ENCODE assay signal across 11 cellular contexts in the genomic region with DNA sequence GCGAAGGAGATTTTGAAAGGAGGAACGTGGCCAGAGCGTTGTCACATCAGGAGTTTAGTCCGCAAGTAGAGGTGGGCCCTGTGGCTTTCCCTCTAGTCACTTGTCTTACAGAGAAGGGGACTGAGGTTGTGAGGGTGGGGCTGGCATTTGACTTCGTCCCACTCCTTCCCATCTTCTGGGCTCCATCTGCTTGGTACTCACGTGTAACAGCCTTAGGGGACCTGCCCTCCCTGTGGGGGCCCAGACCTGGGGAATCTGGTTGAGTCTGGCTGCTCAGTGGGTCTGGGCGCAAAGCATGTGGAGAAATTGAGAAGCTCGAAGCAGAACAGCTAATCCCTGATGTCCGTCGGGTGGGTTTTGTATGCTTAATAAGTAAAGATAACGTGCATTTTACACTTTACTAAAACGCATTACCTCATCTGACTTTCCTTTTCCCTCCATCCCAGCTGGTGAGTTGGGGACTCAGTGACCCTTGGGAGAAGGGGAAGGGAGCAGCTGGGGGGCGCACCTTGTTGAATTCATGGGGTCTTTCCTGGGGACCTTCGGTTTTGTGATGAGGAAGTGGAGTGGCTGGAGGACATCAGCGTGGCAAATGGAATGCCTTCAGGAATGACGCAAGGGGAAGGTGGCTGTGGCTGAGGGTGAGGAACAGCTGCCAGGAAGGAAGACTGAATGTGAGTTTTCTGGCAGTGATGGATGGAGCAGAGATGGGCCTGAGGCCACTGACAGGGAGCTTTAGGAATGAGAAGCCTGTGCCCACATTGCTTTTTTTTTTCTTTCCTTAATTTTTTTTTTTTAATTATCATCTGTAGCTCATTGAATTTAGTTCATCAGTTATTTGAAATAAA. TPM values are rescaled to one million over a fixed set of nuclear protein-coding genes. Genes with fewer than 3 reads are reported as not detected.
DNase-seq lines count a peak whose midpoint lies in the region; ATAC-seq, FAIRE-seq and TF ChIP-seq lines count a peak whose summit lies in the region.
"Had no signal": no experiment of that assay in that cellular context is flagged by ENCODE, and none has a peak within 500 bp of the region (broad histone marks: within the 10 kb centered on the region; RNA-seq: fewer than 3 reads in every experiment).

No MANE protein-coding gene starts in this region.

- H3K4me2 ChIP-seq in astrocyte (ENCODE audit: low read length), result peak overlapping the region; percentile 68

- DNase-seq in GM04504 (ENCODE audit: low read depth), result peak; percentile 78
- peak; percentile 78 for DNase-seq in astrocyte (ENCODE audit: low read depth)
- peak; percentile 58 for DNase-seq in left cardiac atrium
- no peak for DNase-seq in stimulated activated CD4-positive, alpha-beta T cell treated with anti-CD3 and anti-CD28 coated beads, Interleukin-15, amount 100 ng/mL, for 24 hours
- no peak for DNase-seq in GM13976 (ENCODE audit: low spot score)
- DNase-seq: activated CD8-positive, alpha-beta memory T cell treated with anti-CD3 and anti-CD28 coated beads, Interleukin-2, amount 50 U/mL, for 4 hours; NCI-H446 treated with DMSO at 0.1 percent for 48 hours had no signal

- H3K36me3 Mint-ChIP-seq in astrocyte (ENCODE audit: low read depth, unreplicated experiment), result peaks cover 8% of the 10 kb centered on the region

- FAIRE-seq in astrocyte (lab: Jason Lieb, UNC), result no peak
- FAIRE-seq: GM12892 had no signal

- H3K27me3 ChIP-seq in astrocyte (ENCODE audit: insufficient read depth, low read length) (no peaks in the 10 kb centered on the region), skeletal muscle tissue (ENCODE audit: control insufficient read depth in 3 of 3, insufficient read depth in 3 of 3, low read length in 3 of 3) (no peaks in the 10 kb centered on the region)

- H3K9ac ChIP-seq in astrocyte (ENCODE audit: low read length) (peak overlapping the region; percentile 44), skeletal muscle tissue (ENCODE audit: low read depth in 1 of 3, low read length in 3 of 3) (no peak overlapping the region)

- no peak overlapping the region for H2AFZ ChIP-seq in astrocyte (ENCODE audit: low read depth, low read length)

- peaks cover 54% of the 10 kb centered on the region for H3K4me1 Mint-ChIP-seq in astrocyte (ENCODE audit: low read depth, unreplicated experiment)

- H3K79me2 ChIP-seq in astrocyte (ENCODE audit: insufficient read depth, low read length), result peaks cover 92% of the 10 kb centered on the region

- peak overlapping the region; percentile 82 for H3K27ac Mint-ChIP-seq in astrocyte (ENCODE audit: unreplicated experiment)

- H3K27ac ChIP-seq in astrocyte (ENCODE audit: low read depth, low read length) (peak overlapping the region; percentile 61), skeletal muscle tissue (ENCODE audit: low read depth, low read length) (peak overlapping the region; percentile 10)

- peaks cover 54% of the 10 kb centered on the region for H3K4me1 ChIP-seq in astrocyte (ENCODE audit: insufficient read depth, low read length)
- peaks cover 38 to 44% (median 42%) of the 10 kb centered on the region in 3 donors for H3K4me1 ChIP-seq in skeletal muscle tissue (ENCODE audit: control insufficient read depth in 3 of 3, insufficient read depth in 3 of 3, low read length in 3 of 3)

- in situ Hi-C loops in GM13976 (cut with MboI; ENCODE audit: low sequenced_read_pairs, unreplicated experiment), result no loop called here

- H3K9me3 ChIP-seq in astrocyte (ENCODE audit: insufficient read depth, low read depth, low read length) (no peaks in the 10 kb centered on the region), skeletal muscle tissue (ENCODE audit: control insufficient read depth in 3 of 3, low read length in 3 of 3) (no peaks in the 10 kb centered on the region)

- no peaks in the 10 kb centered on the region for H3K27me3 Mint-ChIP-seq in astrocyte (ENCODE audit: low read depth, unreplicated experiment)

- TF ChIP-seq CTCF in astrocyte (IDR thresholded peaks at IDR 0.05; ENCODE audit: insufficient read depth, low read depth, low read length) (no peak), GM13976 (IDR thresholded peaks at IDR 0.05; ENCODE audit: borderline replicate concordance, control extremely low read depth, extremely low read depth, insufficient read depth, missing control alignments) (no peak)

- H3K36me3 ChIP-seq in astrocyte (ENCODE audit: insufficient read depth, low read length) (no peaks in the 10 kb centered on the region), skeletal muscle tissue (ENCODE audit: control insufficient read depth in 3 of 3, insufficient read depth in 3 of 3, low read length in 3 of 3) (no peaks in the 10 kb centered on the region)

- intact Hi-C loops in left cardiac atrium (cut with DNase I), result no loop called here

- ATAC-seq in left cardiac atrium (peak; percentile 76), GM21528 (IDR thresholded peaks at IDR 0.05; ENCODE audit: low FRiP score, unreplicated experiment) (no peak), HG03196 (IDR thresholded peaks at IDR 0.05; ENCODE audit: unreplicated experiment) (no peak)

- H3K4me3 ChIP-seq in astrocyte (ENCODE audit: insufficient read depth, low read depth, low read length) (no peak overlapping the region), skeletal muscle tissue (ENCODE audit: low read length in 3 of 3) (no peak overlapping the region)

- no peak overlapping the region for H3K4me3 Mint-ChIP-seq in astrocyte (ENCODE audit: unreplicated experiment)

- peaks cover 2% of the 10 kb centered on the region for H3K9me3 Mint-ChIP-seq in astrocyte (ENCODE audit: unreplicated experiment)

- H4K20me1 ChIP-seq in astrocyte (ENCODE audit: insufficient read depth, low read length), result peaks cover 29% of the 10 kb centered on the region

RNA-seq across cellular contexts. Expression of a gene that starts 44.8 kb away (rescaled TPM):
- 47.2 and 62.6 TPM in 2 replicates for total RNA-seq in astrocyte
- total RNA-seq in left cardiac atrium, result 10 to 100 TPM; 13.4 to 18.2 TPM
- 17.7 TPM for total RNA-seq in skeletal muscle tissue

Comparison
In these comparisons a context has a peak if more than half of its experiments do, and no peak if none do; other contexts are left out.
1. DNase-seq: peak in GM04504 (single experiment), astrocyte (single experiment) and left cardiac atrium (single experiment); none in stimulated activated CD4-positive, alpha-beta T cell treated with anti-CD3 and anti-CD28 coated beads, Interleukin-15, amount 100 ng/mL, for 24 hours (single experiment) and GM13976 (single experiment).
2. ATAC-seq: peak in left cardiac atrium (2 of 2); none in GM21528 (single experiment) and HG03196 (single experiment).